ENCODE assay signal across 12 cellular contexts in genomic region chr7:79806161-79806734, GRCh38.
A peak's percentile ranks its signal among the peaks of the same experiment; 100 is the strongest.
DNase-seq lines count a peak whose midpoint lies in the region; ATAC-seq, FAIRE-seq and TF ChIP-seq lines count a peak whose summit lies in the region.
"Had no signal": no experiment of that assay in that cellular context is flagged by ENCODE, and none has a peak within 500 bp of the region (broad histone marks: within the 10 kb centered on the region; RNA-seq: fewer than 3 reads in every experiment).

No MANE protein-coding gene starts in this region.

- peak; percentile 60 to 65 for TF ChIP-seq RAD21 in liver (IDR thresholded peaks at IDR 0.05)

- H3K4me3 Mint-ChIP-seq in astrocyte (ENCODE audit: unreplicated experiment), result no peak overlapping the region
- H3K4me3 Mint-ChIP-seq: T-helper 1 cell treated with Interleukin-12 subunit alpha and Interleukin-12 subunit beta and Interleukin-4 antibody, amounts not matched to agents 30 μg/mL and 1 μg/mL, for 36 hours had no signal

- H3K9me3 Mint-ChIP-seq in astrocyte (ENCODE audit: unreplicated experiment), result peaks cover 2% of the 10 kb centered on the region
- H3K9me3 Mint-ChIP-seq: T-helper 1 cell treated with Interleukin-12 subunit alpha and Interleukin-12 subunit beta and Interleukin-4 antibody, amounts not matched to agents 30 μg/mL and 1 μg/mL, for 36 hours had no signal

- peak; percentile 23 for FAIRE-seq in astrocyte (lab: Jason Lieb, UNC)

- H2AFZ ChIP-seq in astrocyte (ENCODE audit: low read depth, low read length), result no peak overlapping the region

- H3K9me3 ChIP-seq in astrocyte (ENCODE audit: insufficient read depth, low read depth, low read length), result no peaks in the 10 kb centered on the region
- no peaks in the 10 kb centered on the region for H3K9me3 ChIP-seq in liver (ENCODE audit: control insufficient read depth in 4 of 4, low read length in 3 of 4)
- H3K9me3 ChIP-seq: upper lobe of left lung had no signal

- no peaks in the 10 kb centered on the region for H3K79me2 ChIP-seq in astrocyte (ENCODE audit: insufficient read depth, low read length)

- H3K4me2 ChIP-seq in astrocyte (ENCODE audit: low read length), result no peak overlapping the region

- ATAC-seq in HG03135 (IDR thresholded peaks at IDR 0.05; ENCODE audit: unreplicated experiment), result no peak

- H3K4me3 ChIP-seq in astrocyte (ENCODE audit: insufficient read depth, low read depth, low read length), result no peak overlapping the region
- H3K4me3 ChIP-seq in liver (ENCODE audit: low read depth in 1 of 3, low read length in 3 of 3), result no peak overlapping the region
- H3K4me3 ChIP-seq: upper lobe of left lung had no signal

- H3K27me3 Mint-ChIP-seq in astrocyte (ENCODE audit: low read depth, unreplicated experiment), result no peaks in the 10 kb centered on the region

- H4K20me1 ChIP-seq in astrocyte (ENCODE audit: insufficient read depth, low read length), result no peaks in the 10 kb centered on the region

- DNase-seq in HT-29 (ENCODE audit: low spot score) (peak; percentile 54), astrocyte (ENCODE audit: low read depth) (no peak), hepatic stellate cell (ENCODE audit: low spot score) (no peak), activated T-cell treated with anti-CD3 and anti-CD28 coated beads for 4 hours (no peak)
- no peak for DNase-seq in activated effector memory CD4-positive, alpha-beta T cell treated with anti-CD3 and anti-CD28 coated beads, Interleukin-2, amount 50 U/mL, for 16 hours
- DNase-seq: NCI-H2107; stimulated activated CD4-positive, alpha-beta T cell treated with anti-CD3 and anti-CD28 coated beads, Interleukin-4, amount 100 ng/mL, for 4 hours; upper lobe of left lung had no signal

- TF ChIP-seq CTCF in C4-2B (conservative IDR thresholded peaks at IDR 0.05) (peak; percentile 59), astrocyte (IDR thresholded peaks at IDR 0.05; ENCODE audit: insufficient read depth, low read depth, low read length) (peak; percentile 46), liver (IDR thresholded peaks at IDR 0.05; ENCODE audit: low read depth, low read length, missing input control) (peak; percentile 19)

- H3K36me3 Mint-ChIP-seq in astrocyte (ENCODE audit: low read depth, unreplicated experiment), result no peaks in the 10 kb centered on the region

- H3K36me3 ChIP-seq in astrocyte (ENCODE audit: insufficient read depth, low read length) (no peaks in the 10 kb centered on the region), liver (ENCODE audit: control insufficient read depth in 4 of 4, insufficient read depth in 3 of 4, low read depth in 1 of 4, low read length in 3 of 4) (no peaks in the 10 kb centered on the region)
- H3K36me3 ChIP-seq: upper lobe of left lung had no signal

- no peak overlapping the region for H3K27ac Mint-ChIP-seq in astrocyte (ENCODE audit: unreplicated experiment)
- H3K27ac Mint-ChIP-seq: T-helper 1 cell treated with Interleukin-12 subunit alpha and Interleukin-12 subunit beta and Interleukin-4 antibody, amounts not matched to agents 30 μg/mL and 1 μg/mL, for 36 hours had no signal

- H3K9ac ChIP-seq in astrocyte (ENCODE audit: low read length), result no peak overlapping the region
- H3K9ac ChIP-seq in liver (ENCODE audit: low read depth in 1 of 2, low read length in 2 of 2), result no peak overlapping the region

- WGBS in liver, result 36% methylated on average over 6 of the region's 6 CpGs

- no peaks in the 10 kb centered on the region for H3K4me1 ChIP-seq in astrocyte (ENCODE audit: insufficient read depth, low read length)
- H3K4me1 ChIP-seq in liver (ENCODE audit: control insufficient read depth in 4 of 4, insufficient read depth in 4 of 4, low read length in 3 of 4), result no peaks in the 10 kb centered on the region
- H3K4me1 ChIP-seq: upper lobe of left lung had no signal

- H3K27ac ChIP-seq in C4-2B (no peak overlapping the region), astrocyte (ENCODE audit: low read depth, low read length) (no peak overlapping the region), liver (ENCODE audit: low read depth in 1 of 2, low read length in 2 of 2) (no peak overlapping the region)
- H3K27ac ChIP-seq: upper lobe of left lung had no signal

- H3K4me1 Mint-ChIP-seq in astrocyte (ENCODE audit: low read depth, unreplicated experiment), result no peaks in the 10 kb centered on the region

- H3K27me3 ChIP-seq in astrocyte (ENCODE audit: insufficient read depth, low read length) (no peaks in the 10 kb centered on the region), liver (ENCODE audit: control insufficient read depth in 4 of 4, insufficient read depth in 4 of 4, low read length in 3 of 4) (no peaks in the 10 kb centered on the region)
- H3K27me3 ChIP-seq: upper lobe of left lung had no signal

TF ChIP-seq in liver, 16 proteins besides CTCF, POLR2A, EP300 and RAD21:
- TF ChIP-seq FOXA2 (IDR thresholded peaks at IDR 0.05) (no peak), JUND (IDR thresholded peaks at IDR 0.05) (no peak), SP1 (IDR thresholded peaks at IDR 0.05) (no peak), REST (IDR thresholded peaks at IDR 0.05) (no peak), EGR1 (IDR thresholded peaks at IDR 0.05; ENCODE audit: low read depth in 2 of 2) (no peak), TAF1 (conservative IDR thresholded peaks at IDR 0.05) (no peak), MAX (IDR thresholded peaks at IDR 0.05) (no peak), RXRA (IDR thresholded peaks at IDR 0.05) (no peak), FOXA1 (IDR thresholded peaks at IDR 0.05) (no peak), NR2F2 (IDR thresholded peaks at IDR 0.05) (no peak), ATF3 (IDR thresholded peaks at IDR 0.05) (no peak), YY1 (IDR thresholded peaks at IDR 0.05) (no peak), GABPA (IDR thresholded peaks at IDR 0.05 in 1 of 2, conservative IDR thresholded peaks at IDR 0.05 in 1 of 2) (no peak), ZBTB33 (IDR thresholded peaks at IDR 0.05) (no peak)
TF ChIP-seq in liver: peak in this region for 0.
